ENCODE assay signal across 4 cellular contexts in the genomic region with DNA sequence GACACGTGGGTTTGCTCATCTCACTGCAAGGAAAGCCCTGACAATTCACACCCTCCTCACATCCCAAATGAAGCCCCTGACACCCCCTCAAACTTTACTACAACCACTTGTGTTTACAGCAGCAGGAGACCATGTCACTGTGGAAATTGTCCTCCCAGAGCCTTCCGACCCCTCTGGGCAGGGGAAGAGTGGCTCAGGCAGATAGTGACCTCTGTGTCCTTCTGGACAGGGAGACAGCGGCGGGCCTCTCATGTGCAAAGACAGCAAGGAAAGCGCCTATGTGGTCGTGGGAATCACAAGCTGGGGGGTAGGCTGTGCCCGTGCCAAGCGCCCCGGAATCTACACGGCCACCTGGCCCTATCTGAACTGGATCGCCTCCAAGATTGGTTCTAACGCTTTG. TPM values are rescaled to one million over a fixed set of nuclear protein-coding genes. Genes with fewer than 3 reads are reported as not detected.
"Had no signal": no experiment of that assay in that cellular context is flagged by ENCODE, and none has a peak within 500 bp of the region (broad histone marks: within the 10 kb centered on the region; RNA-seq: fewer than 3 reads in every experiment).

No MANE protein-coding gene starts in this region.

RNA-seq across cellular contexts. Expression of a gene that starts 6.4 kb away (rescaled TPM):
- total RNA-seq: LHCN-M2, M059J, MCF 10A, NCI-H460 had no signal
